Comparison of ENCODE assay signal across 8 cellular contexts in the genomic region with DNA sequence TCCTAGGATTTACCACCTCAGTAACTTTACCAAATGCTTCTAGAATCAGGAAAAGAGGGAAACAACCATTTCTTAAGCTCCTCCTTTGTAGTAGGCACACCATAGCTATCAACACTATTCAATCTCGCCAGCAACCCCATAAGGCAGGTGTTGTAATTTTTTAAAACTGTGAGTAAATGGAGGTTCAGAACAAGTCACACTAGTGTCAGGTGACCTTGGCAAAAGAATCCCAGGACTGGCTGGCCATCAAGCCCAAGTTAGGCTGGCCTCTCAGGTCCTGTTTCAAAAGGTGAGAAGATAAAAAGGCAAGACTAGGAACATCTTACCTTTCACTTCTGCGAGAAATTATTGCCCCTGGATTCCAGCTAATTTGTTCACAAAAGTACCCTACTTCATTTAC. TPM values are rescaled to one million over a fixed set of nuclear protein-coding genes. Genes with fewer than 3 reads are reported as not detected.
DNase-seq lines count a peak whose midpoint lies in the region; ATAC-seq lines count a peak whose summit lies in the region.

No MANE protein-coding gene starts in this region.

- H3K9me3 Mint-ChIP-seq in activated naive CD4-positive, alpha-beta T cell treated with anti-CD3 and anti-CD28 coated beads, Interleukin-2, amount 50 U/mL, for 72 hours = no peaks in the 10 kb centered on the region
- no peaks in the 10 kb centered on the region for H3K9me3 Mint-ChIP-seq in stimulated activated effector memory CD8-positive, alpha-beta T cell treated with anti-CD3 and anti-CD28 coated beads, Interleukin-12 subunit alpha, Interleukin-12 subunit beta, amount 100 ng/mL, for 72 hours

- H3K36me3 Mint-ChIP-seq in activated naive CD4-positive, alpha-beta T cell treated with anti-CD3 and anti-CD28 coated beads, Interleukin-2, amount 50 U/mL, for 72 hours = no peaks in the 10 kb centered on the region
- H3K36me3 Mint-ChIP-seq in stimulated activated effector memory CD8-positive, alpha-beta T cell treated with anti-CD3 and anti-CD28 coated beads, Interleukin-12 subunit alpha, Interleukin-12 subunit beta, amount 100 ng/mL, for 72 hours = peaks cover 10% of the 10 kb centered on the region

- peak overlapping the region; percentile 67 for H3K27ac ChIP-seq in HUES48 (ENCODE audit: low read depth, low read length)

- DNase-seq in activated naive CD4-positive, alpha-beta T cell treated with anti-CD3 and anti-CD28 coated beads, Interleukin-2, amount 50 U/mL, for 72 hours (ENCODE audit: low spot score in 2 of 2) = no peak
- DNase-seq in iris pigment epithelial cell (ENCODE audit: low read depth) = peak; percentile 6
- DNase-seq in stimulated activated effector memory CD8-positive, alpha-beta T cell treated with anti-CD3 and anti-CD28 coated beads, Interleukin-12 subunit alpha, Interleukin-12 subunit beta, amount 100 ng/mL, for 72 hours (ENCODE audit: low spot score in 2 of 2) = no peak
- DNase-seq in activated effector memory CD4-positive, alpha-beta T cell treated with Interleukin-2 at 50 U/mL for 16 hours = no peak

- H3K4me1 Mint-ChIP-seq in stimulated activated effector memory CD8-positive, alpha-beta T cell treated with anti-CD3 and anti-CD28 coated beads, Interleukin-12 subunit alpha, Interleukin-12 subunit beta, amount 100 ng/mL, for 72 hours = peaks cover 39% of the 10 kb centered on the region

- H3K4me1 ChIP-seq in HUES48 (ENCODE audit: control insufficient read depth, insufficient read depth, low read length) = no peaks in the 10 kb centered on the region

- H3K27me3 ChIP-seq in HUES48 (ENCODE audit: control insufficient read depth, insufficient read depth, low read length) = peaks cover 7% of the 10 kb centered on the region

- H3K9ac ChIP-seq in HUES48 (ENCODE audit: low read depth, low read length) = peak overlapping the region; percentile 91

- peak overlapping the region; percentile 91 to 95 for H3K27ac Mint-ChIP-seq in activated naive CD4-positive, alpha-beta T cell treated with anti-CD3 and anti-CD28 coated beads, Interleukin-2, amount 50 U/mL, for 72 hours
- peak overlapping the region; percentile 90 for H3K27ac Mint-ChIP-seq in stimulated activated effector memory CD8-positive, alpha-beta T cell treated with anti-CD3 and anti-CD28 coated beads, Interleukin-12 subunit alpha, Interleukin-12 subunit beta, amount 100 ng/mL, for 72 hours

- H3K9me3 ChIP-seq in HUES48 (ENCODE audit: control insufficient read depth, insufficient read depth, low read length) = no peaks in the 10 kb centered on the region

- H3K4me3 Mint-ChIP-seq in stimulated activated effector memory CD8-positive, alpha-beta T cell treated with anti-CD3 and anti-CD28 coated beads, Interleukin-12 subunit alpha, Interleukin-12 subunit beta, amount 100 ng/mL, for 72 hours = peak overlapping the region; percentile 82

- no peaks in the 10 kb centered on the region for H3K36me3 ChIP-seq in HUES48 (ENCODE audit: control insufficient read depth, insufficient read depth, low read length)

- ATAC-seq in activated naive CD4-positive, alpha-beta T cell treated with anti-CD3 and anti-CD28 coated beads, Interleukin-2, amount 50 U/mL, for 72 hours = peak in 1 of 2 donors; percentile 25
- ATAC-seq in stimulated activated effector memory CD8-positive, alpha-beta T cell treated with anti-CD3 and anti-CD28 coated beads, Interleukin-12 subunit alpha, Interleukin-12 subunit beta, amount 100 ng/mL, for 72 hours = no peak
- no peak for ATAC-seq in GM21390 (IDR thresholded peaks at IDR 0.05; ENCODE audit: unreplicated experiment)
- ATAC-seq in HG03108 (IDR thresholded peaks at IDR 0.05; ENCODE audit: unreplicated experiment) = no peak
- ATAC-seq in HG03571 (IDR thresholded peaks at IDR 0.05; ENCODE audit: unreplicated experiment) = no peak

- H3K4me3 ChIP-seq in HUES48 (ENCODE audit: low read depth, low read length) = peak overlapping the region; percentile 92

RNA-seq across cellular contexts. Expression of a gene that starts 0.7 kb away (rescaled TPM):
- 10 to 100 TPM; 41.4 to 42.7 TPM for total RNA-seq in activated naive CD4-positive, alpha-beta T cell treated with anti-CD3 and anti-CD28 coated beads, Interleukin-2, amount 50 U/mL, for 72 hours

RNA-seq across cellular contexts. Expression of a gene that starts 29.2 kb away (rescaled TPM):
- 10 to 100 TPM; 16.8 to 17.5 TPM for total RNA-seq in activated naive CD4-positive, alpha-beta T cell treated with anti-CD3 and anti-CD28 coated beads, Interleukin-2, amount 50 U/mL, for 72 hours
